In the genomic region with DNA sequence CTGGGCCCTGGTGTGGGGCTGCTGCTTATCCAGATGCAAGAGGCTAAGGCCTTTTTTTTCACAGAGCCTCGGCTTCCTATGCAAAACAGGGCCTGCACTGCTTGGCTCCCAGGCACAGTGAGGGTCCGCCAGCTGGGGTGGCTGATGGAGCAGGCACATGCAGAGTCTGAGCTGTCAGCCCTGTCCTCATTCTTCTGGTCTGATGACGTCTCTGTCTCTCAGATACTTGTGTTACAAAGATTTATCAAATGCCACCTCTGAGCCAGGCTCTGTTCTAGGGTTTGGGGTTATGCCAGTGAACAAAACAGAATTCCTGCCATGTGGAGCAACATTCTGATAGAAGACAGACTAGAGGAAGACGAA, we compare ENCODE assay signal across 18 cellular contexts.
"Had no signal": no experiment of that assay in that cellular context is flagged by ENCODE, and none has a peak within 500 bp of the region (broad histone marks: within the 10 kb centered on the region; RNA-seq: fewer than 3 reads in every experiment).

No MANE protein-coding gene starts in this region.

- H2AFZ ChIP-seq: hepatocyte had no signal

- H3K27ac Mint-ChIP-seq: activated CD4-positive, alpha-beta T cell treated with anti-CD3 and anti-CD28 coated beads for 36 hours; activated T-cell treated with anti-CD3 and anti-CD28 coated beads, Interleukin-2, amount 50 U/mL, for 72 hours; dendritic cell treated with granulocyte-macrophage colony-stimulating factor and Interleukin-4, amounts not matched to agents 40 ng/mL and 50 ng/mL, for 4 days; mesothelial cell of epicardium; stimulated activated naive B cell treated with anti-CD40 and anti-IgM and Interleukin-4, amounts not matched to agents 10 μg/mL and 1 μg/mL and 100 μg/mL, for 72 hours; T-helper 2 cell treated with Interferon-gamma antibody and Interleukin-4, amounts not matched to agents 5 μg/mL and 100 μg/mL, for 36 hours had no signal

- H3K9me3 ChIP-seq: adrenal gland, pancreas, thyroid gland had no signal

- H3K4me2 ChIP-seq: hepatocyte, smooth muscle cell had no signal

- H3K4me3 ChIP-seq: adrenal gland, hepatocyte, pancreas, SK-N-MC, smooth muscle cell, thyroid gland had no signal

- H3K4me3 Mint-ChIP-seq: activated CD4-positive, alpha-beta T cell treated with anti-CD3 and anti-CD28 coated beads for 36 hours; activated T-cell treated with anti-CD3 and anti-CD28 coated beads, Interleukin-2, amount 50 U/mL, for 72 hours; dendritic cell treated with granulocyte-macrophage colony-stimulating factor and Interleukin-4, amounts not matched to agents 40 ng/mL and 50 ng/mL, for 4 days; mesothelial cell of epicardium; stimulated activated naive B cell treated with anti-CD40 and anti-IgM and Interleukin-4, amounts not matched to agents 10 μg/mL and 1 μg/mL and 100 μg/mL, for 72 hours; T-helper 2 cell treated with Interferon-gamma antibody and Interleukin-4, amounts not matched to agents 5 μg/mL and 100 μg/mL, for 36 hours had no signal

- H3K9me3 Mint-ChIP-seq: activated T-cell treated with anti-CD3 and anti-CD28 coated beads, Interleukin-2, amount 50 U/mL, for 72 hours; dendritic cell treated with granulocyte-macrophage colony-stimulating factor and Interleukin-4, amounts not matched to agents 40 ng/mL and 50 ng/mL, for 4 days; mesothelial cell of epicardium; stimulated activated naive B cell treated with anti-CD40 and anti-IgM and Interleukin-4, amounts not matched to agents 10 μg/mL and 1 μg/mL and 100 μg/mL, for 72 hours; T-helper 2 cell treated with Interferon-gamma antibody and Interleukin-4, amounts not matched to agents 5 μg/mL and 100 μg/mL, for 36 hours had no signal

- ATAC-seq: activated CD4-positive, alpha-beta T cell treated with anti-CD3 and anti-CD28 coated beads for 36 hours; activated T-cell treated with anti-CD3 and anti-CD28 coated beads, Interleukin-2, amount 50 U/mL, for 72 hours; pancreas; sciatic nerve; stimulated activated naive B cell treated with anti-CD40 and anti-IgM and Interleukin-4, amounts not matched to agents 10 μg/mL and 1 μg/mL and 100 μg/mL, for 72 hours had no signal

- H3K27me3 Mint-ChIP-seq: activated CD4-positive, alpha-beta T cell treated with anti-CD3 and anti-CD28 coated beads for 36 hours; dendritic cell treated with granulocyte-macrophage colony-stimulating factor and Interleukin-4, amounts not matched to agents 40 ng/mL and 50 ng/mL, for 4 days; stimulated activated naive B cell treated with anti-CD40 and anti-IgM and Interleukin-4, amounts not matched to agents 10 μg/mL and 1 μg/mL and 100 μg/mL, for 72 hours had no signal

- H3K27me3 ChIP-seq: adrenal gland, hepatocyte, pancreas, thyroid gland had no signal

- H3K27ac ChIP-seq: adrenal gland, hepatocyte, pancreas, SK-N-MC, thyroid gland had no signal

- DNase-seq: activated CD4-positive, alpha-beta T cell treated with anti-CD3 and anti-CD28 coated beads for 36 hours; activated CD4-positive, alpha-beta T cell treated with anti-CD3 and anti-CD28 coated beads, Interleukin-2, amount 50 U/mL, for 48 hours; activated effector memory CD4-positive, alpha-beta T cell treated with anti-CD3 and anti-CD28 coated beads, Interleukin-2, amount 50 U/mL, for 16 hours; activated naive CD4-positive, alpha-beta T cell treated with anti-CD3 and anti-CD28 coated beads, Interleukin-2, amount 50 U/mL, for 16 hours; activated T-cell treated with anti-CD3 and anti-CD28 coated beads, Interleukin-2, amount 50 U/mL, for 72 hours; effector CD8-positive, alpha-beta T cell; stimulated activated CD4-positive, alpha-beta T cell treated with anti-CD3 and anti-CD28 coated beads, Interleukin-4, amount 100 ng/mL, for 24 hours; stimulated activated naive B cell treated with anti-CD40 and anti-IgM and Interleukin-4, amounts not matched to agents 10 μg/mL and 1 μg/mL and 100 μg/mL, for 72 hours; thyroid gland had no signal
